17 cellular contexts compared by ENCODE assay signal in the genomic region with DNA sequence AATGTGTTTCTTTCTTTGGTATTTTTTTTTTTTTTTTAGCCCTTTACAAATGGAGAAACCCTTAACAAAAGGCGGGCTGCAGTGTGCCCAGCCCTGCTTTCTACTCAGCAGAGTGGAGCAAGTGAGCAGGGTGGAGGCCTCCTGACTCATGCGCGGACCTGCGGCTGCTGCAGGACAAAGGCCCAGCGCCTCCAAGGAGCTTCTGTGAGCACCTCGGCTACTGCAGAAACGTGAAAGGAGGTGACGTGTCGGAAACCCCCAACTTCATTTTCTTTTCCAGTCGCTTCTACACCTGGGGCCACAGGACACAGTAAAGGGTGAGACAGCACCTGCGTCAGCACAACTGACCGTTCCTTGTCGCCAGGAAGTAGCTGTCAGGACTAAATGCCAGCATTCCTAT. TPM values are rescaled to one million over a fixed set of nuclear protein-coding genes. Genes with fewer than 3 reads are reported as not detected.
A peak's percentile ranks its signal among the peaks of the same experiment; 100 is the strongest.
DNase-seq lines count a peak whose midpoint lies in the region; ATAC-seq, FAIRE-seq and TF ChIP-seq lines count a peak whose summit lies in the region.
"Had no signal": no experiment of that assay in that cellular context is flagged by ENCODE, and none has a peak within 500 bp of the region (broad histone marks: within the 10 kb centered on the region; RNA-seq: fewer than 3 reads in every experiment).

No MANE protein-coding gene starts in this region.

- H3K27me3 Mint-ChIP-seq in H9 (ENCODE audit: low read depth), result no peaks in the 10 kb centered on the region
- H3K27me3 Mint-ChIP-seq in neural crest cell (ENCODE audit: low read depth), result no peaks in the 10 kb centered on the region
- H3K27me3 Mint-ChIP-seq: CD8-positive, alpha-beta memory T cell had no signal

- H3K9ac ChIP-seq in H9 (ENCODE audit: extremely low read depth, insufficient read length, low read length) (no peak overlapping the region), H1 (replicated peaks in 1 of 4; ENCODE audit: extremely low read depth in 1 of 4, low read depth in 3 of 4, low read length in 3 of 4) (peak overlapping the region in 2 of 4 experiments; percentile 4 to 28; a peak in 2 of 7 replicates)
- H3K9ac ChIP-seq: KMS-11, SK-N-SH had no signal

- H2AK5ac ChIP-seq in H9 (ENCODE audit: insufficient read length, low read length) (no peak overlapping the region), H1 (ENCODE audit: low read depth, low read length) (no peak overlapping the region)

- no CpG with 5 or more reads among the region's 13 CpGs for WGBS in H9 (ENCODE audit: extremely low coverage, insufficient read length, low lambda C conversion rate)
- WGBS in H1 (ENCODE audit: extremely low coverage in 1 of 2, insufficient coverage in 1 of 2, insufficient read length in 1 of 2, insufficient replicate concordance in 2 of 2, low coverage in 1 of 2, low lambda C conversion rate in 2 of 2, missing lambda C conversion rate in 1 of 2), 2 experiments, result 77% methylated on average over 12 of the region's 13 CpGs; no CpG with 5 or more reads in 1 of the 2 experiments

- no peak for TF ChIP-seq POLR2A in H1 (IDR thresholded peaks at IDR 0.05; ENCODE audit: control extremely low read depth in 1 of 2, low read depth in 2 of 2, low read length in 2 of 2)

- H3K23me2 ChIP-seq in H9 (ENCODE audit: insufficient read length, low read depth, low read length, poor library complexity, severe bottlenecking) (no peaks in the 10 kb centered on the region), H1 (ENCODE audit: low read depth, low read length) (no peaks in the 10 kb centered on the region)

- no peaks in the 10 kb centered on the region for H3K9me2 ChIP-seq in PC-9 (ENCODE audit: insufficient read depth)
- H3K9me2 ChIP-seq: SK-N-SH had no signal

- H2BK15ac ChIP-seq in H9 (ENCODE audit: low read depth, low read length) (no peak overlapping the region), H1 (ENCODE audit: low read length) (no peak overlapping the region; the same call in 1 of the 2 replicates)

- H3K79me2 ChIP-seq in H9 (ENCODE audit: insufficient read depth, low read length) (no peaks in the 10 kb centered on the region), PC-9 (ENCODE audit: low read depth) (no peaks in the 10 kb centered on the region), H1 (ENCODE audit: control insufficient read depth in 1 of 2, insufficient read depth in 2 of 2, low read length in 2 of 2) (no peaks in the 10 kb centered on the region)

- H3K27ac Mint-ChIP-seq in H9 (peak overlapping the region in 2 of 3 experiments; percentile 66 to 91; a peak in 4 of 7 replicates), neural crest cell (ENCODE audit: unreplicated experiment) (peak overlapping the region; percentile 67)

- H3K36me3 ChIP-seq in PC-9 (ENCODE audit: low read depth), result no peaks in the 10 kb centered on the region
- peaks cover 5 to 49% (median 16%) of the 10 kb centered on the region in 4 experiments for H3K36me3 ChIP-seq in H1 (ENCODE audit: control insufficient read depth in 2 of 4, insufficient read depth in 4 of 4, low read length in 3 of 4)

- CTCF ChIA-PET in PC-9 (lab: Charles Lee), result interaction anchor here (0.5 to 1.6 kb wide), 5 partner anchors 13 to 1245 kb away, joined by 3 to 8 read pairs (median 7); no protein-coding TSS in a partner anchor
- CTCF ChIA-PET in H1 (lab: Charles Lee; ENCODE audit: partially characterized antibody), result interaction anchor here (0.8 to 4.8 kb wide), 11 partner anchors 10 to 200 kb away, joined by 3 to 22 read pairs (median 4); no protein-coding TSS in a partner anchor

- intact Hi-C loops in PC-9 (cut with micrococcal nuclease; ENCODE audit: unreplicated experiment), result no loop called here

- H4K20me1 ChIP-seq in H9 (ENCODE audit: control insufficient read depth, insufficient read depth, insufficient read length) (no peaks in the 10 kb centered on the region), PC-9 (ENCODE audit: insufficient read depth) (peaks cover 3% of the 10 kb centered on the region; the same call in 1 of the 2 replicates), H1 (replicated peaks in 1 of 2; ENCODE audit: control insufficient read depth in 1 of 2, insufficient read depth in 2 of 2, low read length in 2 of 2) (peaks cover 4 to 12% of the 10 kb centered on the region in 2 experiments)

- peaks cover 11% of the 10 kb centered on the region; the same call in 1 of the 2 replicates for H3F3A ChIP-seq in PC-9 (ENCODE audit: insufficient read depth, low read depth)

- H3K4ac ChIP-seq in H9 (ENCODE audit: low read depth, low read length) (no peak overlapping the region), H1 (replicated peaks; ENCODE audit: insufficient read length, low read depth, low read length) (no peak overlapping the region)

- H3K9me3 ChIP-seq in H9 (ENCODE audit: control insufficient read depth, low read depth, low read length) (no peaks in the 10 kb centered on the region), PC-9 (ENCODE audit: insufficient read depth, low read depth) (no peaks in the 10 kb centered on the region), H1 (ENCODE audit: insufficient read depth in 2 of 2, low read depth in 1 of 2, low read length in 1 of 2) (no peaks in the 10 kb centered on the region)
- H3K9me3 ChIP-seq: A549, SK-N-SH had no signal

- H4K91ac ChIP-seq in H9 (ENCODE audit: insufficient read length, low read depth, low read length) (no peak overlapping the region), H1 (replicated peaks; ENCODE audit: insufficient read length, low read length) (no peak overlapping the region)

- H2AFZ ChIP-seq in H9 (ENCODE audit: low read length) (no peak overlapping the region), PC-9 (no peak overlapping the region), H1 (ENCODE audit: low read length) (no peak overlapping the region)

- H3K27me3 ChIP-seq in H9 (ENCODE audit: insufficient read depth, low read length), result no peaks in the 10 kb centered on the region
- H3K27me3 ChIP-seq in PC-9 (ENCODE audit: insufficient read depth, low read depth), result no peaks in the 10 kb centered on the region
- H3K27me3 ChIP-seq in H1 (replicated peaks in 1 of 4; ENCODE audit: control insufficient read depth in 3 of 4, extremely low read depth in 1 of 4, insufficient read depth in 3 of 4, low read length in 3 of 4), result no peaks in the 10 kb centered on the region

- POLR2A ChIA-PET in PC-9 (lab: Charles Lee; ENCODE audit: unreplicated experiment), result no interaction called here
- POLR2A ChIA-PET in H1 (lab: Charles Lee; ENCODE audit: partially characterized antibody), result interaction anchor here (0.9 to 1.1 kb wide), 2 partner anchors 17 to 132 kb away, joined by 3 to 4 read pairs; no protein-coding TSS in a partner anchor

- H3K9me3 Mint-ChIP-seq in H9 (no peaks in the 10 kb centered on the region), neural crest cell (no peaks in the 10 kb centered on the region)
- H3K9me3 Mint-ChIP-seq: CD8-positive, alpha-beta memory T cell had no signal

- no peak for ATAC-seq in HG03139 (IDR thresholded peaks at IDR 0.05; ENCODE audit: unreplicated experiment)
- ATAC-seq: HCT116 had no signal

- TF ChIP-seq CTCF in H9 (conservative IDR thresholded peaks at IDR 0.05) (no peak), PC-9 (conservative IDR thresholded peaks at IDR 0.05) (no peak), H1 (IDR thresholded peaks at IDR 0.05; ENCODE audit: control extremely low read depth in 1 of 3, insufficient read depth in 1 of 3, low read depth in 1 of 3, low read length in 3 of 3) (no peak), neural crest cell (conservative IDR thresholded peaks at IDR 0.05) (no peak)

- H3K56ac ChIP-seq in H9 (ENCODE audit: insufficient read length, low read depth, low read length), result no peak overlapping the region
- H3K56ac ChIP-seq in H1 (replicated peaks; ENCODE audit: insufficient read length, low read depth, low read length), result no peak overlapping the region

- H3K79me1 ChIP-seq in H9 (ENCODE audit: insufficient read depth, low read depth, low read length, poor library complexity, severe bottlenecking), result no peaks in the 10 kb centered on the region
- no peaks in the 10 kb centered on the region for H3K79me1 ChIP-seq in H1 (ENCODE audit: low read depth, low read length)

- no peak overlapping the region for H2BK5ac ChIP-seq in H9 (ENCODE audit: insufficient read length, low read length)
- peak overlapping the region; percentile 39 for H2BK5ac ChIP-seq in H1 (ENCODE audit: low read depth, low read length)

- H3T11ph ChIP-seq in H9 (ENCODE audit: low read length), result no peak overlapping the region

- no peak overlapping the region for H3K18ac ChIP-seq in H9 (ENCODE audit: insufficient read length, low read depth, low read length)
- no peak overlapping the region for H3K18ac ChIP-seq in H1 (ENCODE audit: extremely low read depth, low read length)

- no peak overlapping the region for H3K4me3 Mint-ChIP-seq in H9
- no peak overlapping the region for H3K4me3 Mint-ChIP-seq in neural crest cell
- H3K4me3 Mint-ChIP-seq: CD8-positive, alpha-beta memory T cell had no signal

- H3K23ac ChIP-seq in H9 (ENCODE audit: insufficient read length, low read depth, low read length) (no peak overlapping the region), H1 (ENCODE audit: insufficient read length) (no peak overlapping the region)

- H3K36me3 Mint-ChIP-seq in H9 (ENCODE audit: insufficient read depth in 1 of 3, low read depth in 3 of 3) (peaks cover 9 to 62% (median 57%) of the 10 kb centered on the region in 3 experiments), neural crest cell (ENCODE audit: low read depth) (peaks cover 4% of the 10 kb centered on the region)

- no peak overlapping the region for H2BK12ac ChIP-seq in H9 (ENCODE audit: insufficient read length, low read depth, low read length)
- H2BK12ac ChIP-seq in H1 (ENCODE audit: low read depth, low read length), result 0 out of 2 replicates have a peak overlapping the region, but pooled peaks have one; percentile 9

- no TSS peak for BruUV-seq in PC-9 (replicated peaks; lab: Mats Ljungman, UMichigan)

- H2BK120ac ChIP-seq in H9 (ENCODE audit: low read depth, low read length, poor library complexity, severe bottlenecking) (no peak overlapping the region), H1 (replicated peaks; ENCODE audit: low read depth, low read length) (no peak overlapping the region)

- no peak for TF ChIP-seq EP300 in H1 (IDR thresholded peaks at IDR 0.05; ENCODE audit: borderline replicate concordance in 1 of 2, low read depth in 2 of 2, low read length in 2 of 2)

- FAIRE-seq in H1 (lab: Jason Lieb, UNC), result no peak
- FAIRE-seq: A549, D721Med had no signal

- no peaks in the 10 kb centered on the region for H3K4me1 ChIP-seq in H9 (ENCODE audit: insufficient read depth, low read length)
- H3K4me1 ChIP-seq in PC-9 (replicated peaks; ENCODE audit: insufficient read depth), result no peaks in the 10 kb centered on the region; the same call in 1 of the 2 replicates
- peaks cover 0 to 10% (median 2%) of the 10 kb centered on the region in 4 experiments; a peak in 3 of 7 replicates for H3K4me1 ChIP-seq in H1 (replicated peaks in 1 of 4; ENCODE audit: control insufficient read depth in 3 of 4, insufficient read depth in 4 of 4, low read length in 3 of 4)
- H3K4me1 ChIP-seq: A549 had no signal

- no peak for DNase-seq in H9
- peak; percentile 81 to 85 for DNase-seq in PC-9
- DNase-seq in H1 (ENCODE audit: low read depth in 1 of 2, low spot score in 2 of 2), result no peak
- no peak for DNase-seq in neural crest cell (ENCODE audit: low read depth, low spot score)
- no peak for DNase-seq in COLO829 (ENCODE audit: low spot score)
- DNase-seq in AG20443 (ENCODE audit: low spot score), result no peak
- no peak for DNase-seq in AML-193 (lab: John Stamatoyannopoulos, UW)
- DNase-seq: CD8-positive, alpha-beta memory T cell; MV-4-11; NCI-H1694 treated with DMSO at 0.1 percent for 48 hours; SHP77 treated with DMSO at 0.1 percent for 48 hours; SK-N-SH had no signal

- H4K5ac ChIP-seq in H9 (ENCODE audit: insufficient read length, low read depth, low read length) (no peak overlapping the region), H1 (ENCODE audit: insufficient read length, low read depth, low read length) (no peak overlapping the region)

- H3K4me1 Mint-ChIP-seq in H9 (peaks cover 4 to 18% of the 10 kb centered on the region in 2 experiments), neural crest cell (no peaks in the 10 kb centered on the region)
- H3K4me1 Mint-ChIP-seq: CD8-positive, alpha-beta memory T cell had no signal

- H3K4me2 ChIP-seq in H9 (ENCODE audit: insufficient read depth, insufficient read length, low read length) (no peak overlapping the region), PC-9 (peak overlapping the region; percentile 44), H1 (ENCODE audit: insufficient read depth in 1 of 2, low read depth in 2 of 2, low read length in 2 of 2) (peak overlapping the region in 1 of 2 experiments; percentile 38; a peak in 1 of 4 replicates)
- H3K4me2 ChIP-seq: A549, KMS-11, SK-N-SH had no signal

- no peak overlapping the region for H3K27ac ChIP-seq in H9 (ENCODE audit: insufficient read length, low read depth, low read length)
- no peak overlapping the region for H3K27ac ChIP-seq in PC-9
- no peak overlapping the region; the same call in 1 of the 2 replicates for H3K27ac ChIP-seq in H1 (ENCODE audit: low read depth, low read length)
- H3K27ac ChIP-seq: A549, KMS-11 had no signal

- H3K4me3 ChIP-seq in PC-9 (no peak overlapping the region; the same call in 1 of the 2 replicates), H1 (ENCODE audit: extremely low read depth in 1 of 4, insufficient read depth in 2 of 4, low read depth in 3 of 4, low read length in 4 of 4) (no peak overlapping the region)
- H3K4me3 ChIP-seq: A549 had no signal

- H3K14ac ChIP-seq in H9 (ENCODE audit: insufficient read depth, low read length) (no peak overlapping the region), H1 (ENCODE audit: insufficient read length) (no peak overlapping the region)

- no peak for TF ChIP-seq RAD21 in H1 (IDR thresholded peaks at IDR 0.05 in 1 of 2, conservative IDR thresholded peaks at IDR 0.05 in 1 of 2; ENCODE audit: low read depth in 2 of 2, low read length in 2 of 2)

- no peak overlapping the region for H2BK20ac ChIP-seq in H9 (ENCODE audit: low read depth, low read length, poor library complexity, severe bottlenecking)
- no peak overlapping the region for H2BK20ac ChIP-seq in H1 (ENCODE audit: low read length)

- H4K8ac ChIP-seq in H9 (replicated peaks; ENCODE audit: insufficient read length, low read depth, low read length) (no peak overlapping the region), H1 (ENCODE audit: extremely low read depth, insufficient read depth, low read length) (no peak overlapping the region; the same call in 1 of the 2 replicates)

RNA-seq across cellular contexts. Expression of a gene that starts 7.0 kb away (rescaled TPM):
- total RNA-seq in H9 (2021), result 24.0 and 24.7 TPM in 2 replicates
- 41.4 and 44.9 TPM in 2 replicates for total RNA-seq in PC-9 (2021)
- 21.7 and 22.2 TPM in 2 replicates for total RNA-seq in H1 (2021; fragmentation: NEBNext Ultra II Directional; extraction: Animal tissue kit (Norgen Biotek cat#: 25700))
- 19.8 and 22.3 TPM in 2 replicates for polyA plus RNA-seq in H1 (2011; rRNA removed)
- polyA plus RNA-seq in H1 (2011; cell fraction: cytosol; rRNA removed), result 21.1 TPM
- 10.8 TPM for polyA plus RNA-seq in H1 (2011; cell fraction: nucleus; rRNA removed)
- 17.4 to 21.5 TPM (median 21.1 TPM) in 4 replicates for polyA plus RNA-seq in H1 (2012, experiment 1 of 2)
- 23.7 TPM for polyA plus RNA-seq in H1 (2012, experiment 2 of 2)
- polyA plus RNA-seq in H1 (2013, experiment 1 of 2), result 13.6 TPM
- polyA plus RNA-seq in H1 (2013, experiment 2 of 2), result 13.7 TPM
- polyA minus RNA-seq in H1 (2011; rRNA and poly(A)+ RNA removed), result 15.2 and 19.2 TPM in 2 replicates
- 15.5 TPM for polyA minus RNA-seq in H1 (2011; cell fraction: cytosol; rRNA and poly(A)+ RNA removed)
- polyA minus RNA-seq in H1 (2011; cell fraction: nucleus; rRNA and poly(A)+ RNA removed), result 6.6 TPM
- 14.5 and 14.9 TPM in 2 replicates for total RNA-seq in neural crest cell

RNA-seq across cellular contexts. Expression of a gene that starts 18.0 kb away (rescaled TPM):
- 28.4 and 33.8 TPM in 2 replicates for total RNA-seq in H9 (2021)
- total RNA-seq in PC-9 (2021), result 23.8 and 25.5 TPM in 2 replicates
- total RNA-seq in H1 (2021; fragmentation: NEBNext Ultra II Directional; extraction: Animal tissue kit (Norgen Biotek cat#: 25700)), result 29.7 and 30.3 TPM in 2 replicates
- polyA plus RNA-seq in H1 (2011; rRNA removed), result 50.7 and 66.4 TPM in 2 replicates
- 54.2 TPM for polyA plus RNA-seq in H1 (2011; cell fraction: cytosol; rRNA removed)
- 183 TPM for polyA plus RNA-seq in H1 (2011; cell fraction: nucleus; rRNA removed)
- 29.1 to 37.1 TPM (median 32.3 TPM) in 4 replicates for polyA plus RNA-seq in H1 (2012, experiment 1 of 2)
- polyA plus RNA-seq in H1 (2012, experiment 2 of 2), result 26.5 TPM
- 23.2 TPM for polyA plus RNA-seq in H1 (2013, experiment 1 of 2)
- polyA plus RNA-seq in H1 (2013, experiment 2 of 2), result 21.4 TPM
- polyA minus RNA-seq in H1 (2011; rRNA and poly(A)+ RNA removed), result 32.3 and 34.3 TPM in 2 replicates
- polyA minus RNA-seq in H1 (2011; cell fraction: cytosol; rRNA and poly(A)+ RNA removed), result 25.3 TPM
- polyA minus RNA-seq in H1 (2011; cell fraction: nucleus; rRNA and poly(A)+ RNA removed), result 44.8 TPM
- total RNA-seq in neural crest cell, result 26.0 and 28.9 TPM in 2 replicates

RNA-seq across cellular contexts. Expression of a gene that starts 20.5 kb away (rescaled TPM):
- total RNA-seq in H9 (2021) (4.7 and 4.9 TPM in 2 replicates), PC-9 (2021) (6.2 and 6.9 TPM in 2 replicates), neural crest cell (1.5 and 2.1 TPM in 2 replicates)
- total RNA-seq in H1 (2021; fragmentation: NEBNext Ultra II Directional; extraction: Animal tissue kit (Norgen Biotek cat#: 25700)), result 2.9 and 3.1 TPM in 2 replicates
- 2.6 and 4.2 TPM in 2 replicates for polyA plus RNA-seq in H1 (2011; rRNA removed)
- 1.3 TPM for polyA plus RNA-seq in H1 (2011; cell fraction: cytosol; rRNA removed)
- polyA plus RNA-seq in H1 (2011; cell fraction: nucleus; rRNA removed), result 8.4 TPM
- 1.2 to 3.8 TPM (median 2.8 TPM) in 4 replicates for polyA plus RNA-seq in H1 (2012, experiment 1 of 2)
- 1.3 TPM for polyA plus RNA-seq in H1 (2012, experiment 2 of 2)
- polyA plus RNA-seq in H1 (2013, experiment 1 of 2), result 2.1 TPM
- 2.3 TPM for polyA plus RNA-seq in H1 (2013, experiment 2 of 2)
- 1.9 and 3.5 TPM in 2 replicates for polyA minus RNA-seq in H1 (2011; rRNA and poly(A)+ RNA removed)
- 3.4 TPM for polyA minus RNA-seq in H1 (2011; cell fraction: cytosol; rRNA and poly(A)+ RNA removed)
- 6.7 TPM for polyA minus RNA-seq in H1 (2011; cell fraction: nucleus; rRNA and poly(A)+ RNA removed)

RNA-seq across cellular contexts. Expression of a gene that starts 20.6 kb away (rescaled TPM):
- total RNA-seq in H9 (2021) (19.9 and 21.3 TPM in 2 replicates), PC-9 (2021) (65.3 and 77.6 TPM in 2 replicates), neural crest cell (36.7 and 38.8 TPM in 2 replicates)
- total RNA-seq in H1 (2021; fragmentation: NEBNext Ultra II Directional; extraction: Animal tissue kit (Norgen Biotek cat#: 25700)), result 13.2 and 14.8 TPM in 2 replicates
- 4.1 and 9.5 TPM in 2 replicates for polyA plus RNA-seq in H1 (2011; rRNA removed)
- polyA plus RNA-seq in H1 (2011; cell fraction: cytosol; rRNA removed), result 7.8 TPM
- 88.4 TPM for polyA plus RNA-seq in H1 (2011; cell fraction: nucleus; rRNA removed)
- polyA plus RNA-seq in H1 (2012, experiment 1 of 2), result 7.4 to 14.6 TPM (median 10.8 TPM) in 4 replicates
- polyA plus RNA-seq in H1 (2012, experiment 2 of 2), result 1.4 TPM
- polyA plus RNA-seq in H1 (2013, experiment 1 of 2), result 4.9 TPM
- 4.4 TPM for polyA plus RNA-seq in H1 (2013, experiment 2 of 2)
- polyA minus RNA-seq in H1 (2011; rRNA and poly(A)+ RNA removed), result 1.7 and 3.0 TPM in 2 replicates
- polyA minus RNA-seq in H1 (2011; cell fraction: cytosol; rRNA and poly(A)+ RNA removed), result 9.0 TPM
- 24.4 TPM for polyA minus RNA-seq in H1 (2011; cell fraction: nucleus; rRNA and poly(A)+ RNA removed)

Comparison
In these comparisons a context has a peak if more than half of its experiments do, and no peak if none do; other contexts are left out.
1. DNase-seq: peak in PC-9 (2 of 2); none in H9 (single experiment), H1 (0 of 2), neural crest cell (single experiment), COLO829 (single experiment), AG20443 (single experiment) and AML-193 (0 of 2).